Comparison of ENCODE assay signal across 1 cellular context in the genomic region with DNA sequence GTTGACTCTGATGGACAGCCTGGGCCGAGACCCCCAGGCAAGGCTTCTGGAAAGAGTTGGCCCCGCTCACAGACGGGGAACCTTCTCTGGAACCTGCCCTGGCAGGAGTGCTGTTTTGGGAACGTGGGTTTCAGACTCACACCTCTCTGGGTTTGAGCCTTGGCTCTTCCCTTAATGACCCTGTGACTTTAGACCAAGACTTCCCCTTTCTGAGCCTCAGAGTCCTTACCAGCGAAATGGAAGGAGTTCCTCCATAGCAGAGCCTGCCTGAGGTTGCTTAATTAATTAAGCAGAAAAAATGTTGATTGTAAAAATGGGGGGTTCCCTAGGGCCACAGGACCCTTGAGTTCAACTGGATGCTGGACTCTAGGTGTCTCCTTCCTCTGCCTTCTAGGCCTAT.
TF ChIP-seq lines count a peak whose summit lies in the region.

No MANE protein-coding gene starts in this region.

TF ChIP-seq in SK-N-SH, 30 proteins besides CTCF, POLR2A, EP300 and RAD21 (continued from another document):
- TF ChIP-seq, protein P1, sequence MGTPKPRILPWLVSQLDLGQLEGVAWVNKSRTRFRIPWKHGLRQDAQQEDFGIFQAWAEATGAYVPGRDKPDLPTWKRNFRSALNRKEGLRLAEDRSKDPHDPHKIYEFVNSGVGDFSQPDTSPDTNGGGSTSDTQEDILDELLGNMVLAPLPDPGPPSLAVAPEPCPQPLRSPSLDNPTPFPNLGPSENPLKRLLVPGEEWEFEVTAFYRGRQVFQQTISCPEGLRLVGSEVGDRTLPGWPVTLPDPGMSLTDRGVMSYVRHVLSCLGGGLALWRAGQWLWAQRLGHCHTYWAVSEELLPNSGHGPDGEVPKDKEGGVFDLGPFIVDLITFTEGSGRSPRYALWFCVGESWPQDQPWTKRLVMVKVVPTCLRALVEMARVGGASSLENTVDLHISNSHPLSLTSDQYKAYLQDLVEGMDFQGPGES (IDR thresholded peaks at IDR 0.05; ENCODE audit: low read depth, low read length) = no peak
